ENCODE assay signal across 19 cellular contexts in genomic region chr2:16059393-16060016, GRCh38.
DNase-seq lines count a peak whose midpoint lies in the region; ATAC-seq, FAIRE-seq and TF ChIP-seq lines count a peak whose summit lies in the region.
"Had no signal": no experiment of that assay in that cellular context is flagged by ENCODE, and none has a peak within 500 bp of the region (broad histone marks: within the 10 kb centered on the region; RNA-seq: fewer than 3 reads in every experiment).

No MANE protein-coding gene starts in this region.

- H3K4me1 ChIP-seq in HepG2 (ENCODE audit: insufficient read depth, low read length) (peaks cover 8% of the 10 kb centered on the region; the same call in 1 of the 2 replicates), right lobe of liver (no peaks in the 10 kb centered on the region)
- H3K4me1 ChIP-seq: A549, Caco-2 had no signal

- TF ChIP-seq RAD21 in HepG2 (CRISPR knock-in tag; IDR thresholded peaks at IDR 0.05), result no peak

- ATAC-seq in HepG2 (no peak), right lobe of liver (no peak)
- ATAC-seq: A549; CD8-positive, alpha-beta T cell had no signal

- no peak overlapping the region for H3K4me2 ChIP-seq in HepG2 (ENCODE audit: low read depth, low read length)
- H3K4me2 ChIP-seq: A549 had no signal

- DNase-seq in HepG2 (ENCODE audit: low spot score) (no peak), right lobe of liver (no peak), SK-N-DZ (ENCODE audit: low spot score) (peak; percentile 97), lower leg skin (ENCODE audit: low spot score in 2 of 2) (no peak)
- DNase-seq in effector CD4-positive, alpha-beta T cell, result no peak
- DNase-seq: Caco-2; Calu3; CD4-positive, alpha-beta T cell; CD8-positive, alpha-beta T cell; DMS79 treated with DMSO at 0.1 percent for 48 hours; GF-D8 had no signal

- no peak overlapping the region for H3K4me3 ChIP-seq in HepG2 (replicated peaks in 1 of 3; ENCODE audit: insufficient read depth in 1 of 3, low read depth in 2 of 3, low read length in 3 of 3)
- H3K4me3 ChIP-seq in right lobe of liver, result no peak overlapping the region
- no peak overlapping the region for H3K4me3 ChIP-seq in lower leg skin (ENCODE audit: low read depth, poor library complexity, severe bottlenecking)
- H3K4me3 ChIP-seq: A549; BLaER1 treated with 17β-estradiol and CSF1 and Interleukin-3, amounts not matched to agents 10 nM and 100 nM had no signal

- no peaks in the 10 kb centered on the region for H4K20me1 ChIP-seq in HepG2 (ENCODE audit: insufficient read depth, low read length)
- H4K20me1 ChIP-seq: BLaER1 treated with 17β-estradiol and CSF1 and Interleukin-3, amounts not matched to agents 10 nM and 100 nM had no signal

- H3K36me3 ChIP-seq in HepG2 (replicated peaks in 1 of 2; ENCODE audit: control insufficient read depth in 1 of 2, insufficient read depth in 2 of 2, low read length in 2 of 2), result no peaks in the 10 kb centered on the region
- H3K36me3 ChIP-seq in right lobe of liver, result no peaks in the 10 kb centered on the region

- TF ChIP-seq CTCF in HepG2 (CRISPR knock-in tag; IDR thresholded peaks at IDR 0.05), result no peak
- TF ChIP-seq CTCF in right lobe of liver (IDR thresholded peaks at IDR 0.05), result no peak
- no peak for TF ChIP-seq CTCF in lower leg skin (IDR thresholded peaks at IDR 0.05)

- in situ Hi-C loops in HepG2 (cut with HindIII; ENCODE audit: extremely low pct_ligation_motif_present, low pct_unique_long_range_greater_than_20kb), result no loop called here

- intact Hi-C loops in HepG2 (cut with micrococcal nuclease; ENCODE audit: unreplicated experiment) (no loop called here), right lobe of liver (cut with DNase I) (no loop called here), lower leg skin (cut with DNase I; ENCODE audit: low total_unique reads) (no loop called here)

- TF ChIP-seq EP300 in HepG2 (IDR thresholded peaks at IDR 0.05; ENCODE audit: low read depth in 2 of 2, low read length in 2 of 2) (no peak), HepG2 (CRISPR knock-in tag; IDR thresholded peaks at IDR 0.05; ENCODE audit: borderline replicate concordance) (no peak)

- CTCF ChIA-PET in HepG2 (lab: Yijun Ruan, JAX; ENCODE audit: low intra/inter-chr PET ratio, low total read pairs), result no interaction called here

- no peak overlapping the region for H2AFZ ChIP-seq in HepG2 (ENCODE audit: low read length)

- H3K27ac ChIP-seq in HepG2 (ENCODE audit: extremely low read length, insufficient read depth, low read length) (no peak overlapping the region), right lobe of liver (no peak overlapping the region)
- H3K27ac ChIP-seq: 22Rv1; A549; BLaER1 treated with 17β-estradiol and CSF1 and Interleukin-3, amounts not matched to agents 10 nM and 100 nM; C4-2B had no signal

- no TSS peak for BruUV-seq in HepG2 (replicated peaks; lab: Mats Ljungman, UMichigan)

- POLR2A ChIA-PET in HepG2 (lab: Yijun Ruan, JAX), result no interaction called here

- H3K9me3 ChIP-seq in HepG2 (ENCODE audit: low read length) (peaks cover 22% of the 10 kb centered on the region), right lobe of liver (no peaks in the 10 kb centered on the region)

- FAIRE-seq in HepG2 (lab: Jason Lieb, UNC), result no peak
- FAIRE-seq: A549, D721Med, G401.6, GM12891, GM19239 had no signal

- H3K27me3 ChIP-seq in HepG2 (ENCODE audit: control insufficient read depth in 1 of 2, insufficient read depth in 2 of 2, low read length in 2 of 2) (no peaks in the 10 kb centered on the region), right lobe of liver (no peaks in the 10 kb centered on the region)
- H3K27me3 ChIP-seq: BLaER1 treated with 17β-estradiol and CSF1 and Interleukin-3, amounts not matched to agents 10 nM and 100 nM had no signal

- WGBS in HepG2 (ENCODE audit: low lambda C conversion rate), result 61% methylated on average over 4 of the region's 4 CpGs
- 82% methylated on average over 1 of the region's 4 CpGs for WGBS in right lobe of liver (ENCODE audit: insufficient coverage, low coverage, low lambda C conversion rate, missing lambda C conversion rate)
- WGBS in lower leg skin, 2 donors, result 93 to 94% methylated on average over 4 of the region's 4 CpGs

- no peak overlapping the region for H3K9ac ChIP-seq in HepG2 (ENCODE audit: insufficient read depth, low read depth, low read length)
- H3K9ac ChIP-seq: BLaER1 treated with 17β-estradiol and CSF1 and Interleukin-3, amounts not matched to agents 10 nM and 100 nM had no signal

- H3K79me2 ChIP-seq in HepG2 (ENCODE audit: insufficient read depth, low read length), result no peaks in the 10 kb centered on the region

- TF ChIP-seq POLR2A in HepG2 (IDR thresholded peaks at IDR 0.05; ENCODE audit: insufficient read depth in 1 of 2, low read depth in 2 of 2, low read length in 2 of 2) (no peak), right lobe of liver (IDR thresholded peaks at IDR 0.05) (no peak), lower leg skin (IDR thresholded peaks at IDR 0.05) (no peak)

TF ChIP-seq in HepG2, 621 proteins besides CTCF, POLR2A, EP300 and RAD21:
- TF ChIP-seq CREB1 (IDR thresholded peaks at IDR 0.05) (peak; percentile 52; the same call in 1 of the 2 replicates), CREB1 (CRISPR knock-in tag; IDR thresholded peaks at IDR 0.05) (no peak), ZNF850 (CRISPR knock-in tag; conservative IDR thresholded peaks at IDR 0.05) (no peak), HNRNPLL (IDR thresholded peaks at IDR 0.05; ENCODE audit: low read depth, low read length, poor library complexity, severe bottlenecking) (no peak)
